In the genomic region with DNA sequence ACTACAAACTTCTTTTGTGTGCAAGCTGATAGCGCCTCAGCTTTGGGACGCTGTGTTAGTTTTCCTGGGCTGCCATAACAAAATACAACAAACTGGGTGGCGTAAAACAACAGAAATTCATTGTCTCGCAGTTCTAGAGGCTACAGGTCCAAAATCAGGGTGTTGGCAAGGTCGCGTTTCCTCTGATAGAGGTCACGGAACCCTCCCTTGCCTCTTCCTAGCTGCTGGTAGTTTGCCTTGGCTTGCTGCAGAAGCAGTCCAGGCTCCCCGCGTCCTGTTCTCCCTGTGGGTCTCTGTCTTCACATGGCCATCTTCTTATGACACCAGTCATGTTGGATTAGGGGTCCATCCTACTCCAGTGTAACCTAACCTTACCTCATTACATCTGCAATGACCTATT, we compare ENCODE assay signal across 2 cellular contexts.
TF ChIP-seq lines count a peak whose summit lies in the region.

No MANE protein-coding gene starts in this region.

TF ChIP-seq in GM23338, 12 proteins besides CTCF, POLR2A, EP300 and RAD21 (continued from another document):
- TF ChIP-seq ZNF462 (CRISPR knock-in tag; IDR thresholded peaks at IDR 0.05): no peak
- TF ChIP-seq ETS1 (IDR thresholded peaks at IDR 0.05): no peak
- no peak for TF ChIP-seq POLR2AphosphoS5 (IDR thresholded peaks at IDR 0.05; ENCODE audit: low read depth)
- no peak for TF ChIP-seq EZH2phosphoT487 (IDR thresholded peaks at IDR 0.05; ENCODE audit: unreplicated experiment)
- no peak for TF ChIP-seq EZH2 (IDR thresholded peaks at IDR 0.05; ENCODE audit: low read depth, unreplicated experiment)
- TF ChIP-seq ZNF331 (CRISPR knock-in tag; IDR thresholded peaks at IDR 0.05; ENCODE audit: low read depth): no peak
- TF ChIP-seq, protein P1, sequence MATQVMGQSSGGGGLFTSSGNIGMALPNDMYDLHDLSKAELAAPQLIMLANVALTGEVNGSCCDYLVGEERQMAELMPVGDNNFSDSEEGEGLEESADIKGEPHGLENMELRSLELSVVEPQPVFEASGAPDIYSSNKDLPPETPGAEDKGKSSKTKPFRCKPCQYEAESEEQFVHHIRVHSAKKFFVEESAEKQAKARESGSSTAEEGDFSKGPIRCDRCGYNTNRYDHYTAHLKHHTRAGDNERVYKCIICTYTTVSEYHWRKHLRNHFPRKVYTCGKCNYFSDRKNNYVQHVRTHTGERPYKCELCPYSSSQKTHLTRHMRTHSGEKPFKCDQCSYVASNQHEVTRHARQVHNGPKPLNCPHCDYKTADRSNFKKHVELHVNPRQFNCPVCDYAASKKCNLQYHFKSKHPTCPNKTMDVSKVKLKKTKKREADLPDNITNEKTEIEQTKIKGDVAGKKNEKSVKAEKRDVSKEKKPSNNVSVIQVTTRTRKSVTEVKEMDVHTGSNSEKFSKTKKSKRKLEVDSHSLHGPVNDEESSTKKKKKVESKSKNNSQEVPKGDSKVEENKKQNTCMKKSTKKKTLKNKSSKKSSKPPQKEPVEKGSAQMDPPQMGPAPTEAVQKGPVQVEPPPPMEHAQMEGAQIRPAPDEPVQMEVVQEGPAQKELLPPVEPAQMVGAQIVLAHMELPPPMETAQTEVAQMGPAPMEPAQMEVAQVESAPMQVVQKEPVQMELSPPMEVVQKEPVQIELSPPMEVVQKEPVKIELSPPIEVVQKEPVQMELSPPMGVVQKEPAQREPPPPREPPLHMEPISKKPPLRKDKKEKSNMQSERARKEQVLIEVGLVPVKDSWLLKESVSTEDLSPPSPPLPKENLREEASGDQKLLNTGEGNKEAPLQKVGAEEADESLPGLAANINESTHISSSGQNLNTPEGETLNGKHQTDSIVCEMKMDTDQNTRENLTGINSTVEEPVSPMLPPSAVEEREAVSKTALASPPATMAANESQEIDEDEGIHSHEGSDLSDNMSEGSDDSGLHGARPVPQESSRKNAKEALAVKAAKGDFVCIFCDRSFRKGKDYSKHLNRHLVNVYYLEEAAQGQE (IDR thresholded peaks at IDR 0.05; ENCODE audit: unreplicated experiment): no peak
- TF ChIP-seq NANOG (IDR thresholded peaks at IDR 0.05; ENCODE audit: borderline replicate concordance): no peak

TF ChIP-seq in K562, 482 proteins besides CTCF, POLR2A, EP300 and RAD21 (continued from another document):
- TF ChIP-seq IRF1 (CRISPR knock-in tag; IDR thresholded peaks at IDR 0.05; ENCODE audit: borderline replicate concordance) (no peak), L3MBTL2 (IDR thresholded peaks at IDR 0.05) (no peak), HDAC2 (IDR thresholded peaks at IDR 0.05) (no peak), KAT7 (CRISPR knock-in tag; IDR thresholded peaks at IDR 0.05; ENCODE audit: borderline replicate concordance) (no peak)
